Comparison of ENCODE assay signal across 8 cellular contexts in the genomic region with DNA sequence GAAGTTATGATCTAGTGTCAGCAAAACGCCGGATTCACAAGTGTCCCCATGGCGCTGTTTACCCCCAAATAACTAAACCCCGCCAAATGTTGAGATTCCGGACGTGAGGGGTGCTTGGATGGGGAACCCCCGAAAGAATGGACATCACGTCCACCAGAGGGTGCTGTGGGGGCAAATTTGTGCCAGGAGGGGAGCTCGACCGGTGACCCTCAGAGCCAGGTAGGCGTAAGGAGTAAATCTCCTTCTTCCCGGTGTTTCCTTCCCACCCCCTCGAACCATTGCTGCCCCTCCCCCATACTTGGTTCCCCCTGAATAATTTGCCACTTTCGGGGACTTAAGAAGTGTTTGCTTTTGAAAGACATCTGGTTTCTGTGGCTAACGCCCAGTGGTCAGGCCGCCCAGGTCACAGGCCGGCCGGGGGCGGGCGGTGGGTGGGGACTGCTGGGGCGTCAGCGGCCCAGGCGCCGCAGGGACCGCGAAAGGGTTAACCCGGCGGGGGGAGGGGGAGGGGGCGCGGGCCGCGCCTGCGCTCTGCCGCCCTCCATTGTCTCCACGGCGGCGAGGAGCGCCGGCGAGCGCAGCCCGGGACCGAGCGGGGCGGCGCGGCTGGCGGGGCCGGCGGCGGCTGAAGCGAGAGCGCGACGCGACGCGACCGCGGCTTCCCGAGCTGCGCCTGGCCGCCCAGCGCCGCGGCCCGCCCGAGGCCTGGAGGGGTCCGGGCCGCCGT. TPM values are rescaled to one million over a fixed set of nuclear protein-coding genes. Genes with fewer than 3 reads are reported as not detected.
DNase-seq lines count a peak whose midpoint lies in the region; ATAC-seq and TF ChIP-seq lines count a peak whose summit lies in the region.

A gene (plus strand): TSS at position 544 of the 727 bp plus-strand sequence. CDS start 648 bp downstream, outside the sequence.

- TF ChIP-seq CTCF in heart left ventricle (IDR thresholded peaks at IDR 0.05) (peak; percentile 63 to 87 (median 82)), upper lobe of left lung (IDR thresholded peaks at IDR 0.05) (peak; percentile 62 to 88 (median 78))

- H3K4me1 ChIP-seq in heart left ventricle (peaks cover 3 to 49% (median 33%) of the 10 kb centered on the region in 12 donors), upper lobe of left lung (peaks cover 26 to 44% (median 30%) of the 10 kb centered on the region in 4 donors)

- DNase-seq in GF-D8 (lab: John Stamatoyannopoulos, UW) (peak; percentile 33), H4 (ENCODE audit: low spot score) (peak; percentile 56), LoVo (ENCODE audit: low spot score) (peak; percentile 86), SW480 (ENCODE audit: low spot score) (peak; percentile 73), heart left ventricle (peak; percentile 87 to 94 (median 89)), posterior vena cava (ENCODE audit: low spot score) (peak; percentile 94), upper lobe of left lung (peak; percentile 84 to 98)
- peak; percentile 90 for DNase-seq in activated naive CD8-positive, alpha-beta T cell treated with anti-CD3 and anti-CD28 coated beads, Interleukin-2, amount 50 U/mL, for 24 hours

- intact Hi-C loops in heart left ventricle (cut with DNase I) (loop anchor here (1.0 to 2.0 kb wide), 3 partner anchors 46 to 113 kb away; no protein-coding TSS in a partner anchor), posterior vena cava (cut with DNase I) (loop anchor here (2.0 kb wide), 1 partner anchor 112 kb away; no protein-coding TSS in a partner anchor)

- peaks cover 24% of the 10 kb centered on the region for H3K27me3 Mint-ChIP-seq in activated naive CD8-positive, alpha-beta T cell treated with anti-CD3 and anti-CD28 coated beads, Interleukin-2, amount 50 U/mL, for 24 hours

- TF ChIP-seq POLR2A in heart left ventricle (IDR thresholded peaks at IDR 0.05): no peak
- TF ChIP-seq POLR2A in upper lobe of left lung (IDR thresholded peaks at IDR 0.05): peak in 1 of 4 donors; percentile 39

- H3K9me3 ChIP-seq in heart left ventricle (no peaks in the 10 kb centered on the region), upper lobe of left lung (no peaks in the 10 kb centered on the region)

- H3K4me3 ChIP-seq in heart left ventricle: peak within 1 kb of the TSS; percentile 65 to 99 (median 94)
- H3K4me3 ChIP-seq in upper lobe of left lung: peak within 1 kb of the TSS; percentile 31 to 98 (median 90)

- peak; percentile 80 for ATAC-seq in activated naive CD8-positive, alpha-beta T cell treated with anti-CD3 and anti-CD28 coated beads, Interleukin-2, amount 50 U/mL, for 24 hours
- ATAC-seq in heart left ventricle: peak; percentile 74 to 89 (median 87)
- ATAC-seq in upper lobe of left lung (ENCODE audit: low FRiP score in 2 of 2): peak; percentile 92 to 94

- H3K4me1 Mint-ChIP-seq in activated naive CD8-positive, alpha-beta T cell treated with anti-CD3 and anti-CD28 coated beads, Interleukin-2, amount 50 U/mL, for 24 hours: peaks cover 25% of the 10 kb centered on the region

- peak within 1 kb of the TSS; percentile 78 for H3K4me3 Mint-ChIP-seq in activated naive CD8-positive, alpha-beta T cell treated with anti-CD3 and anti-CD28 coated beads, Interleukin-2, amount 50 U/mL, for 24 hours

- H3K27ac ChIP-seq in heart left ventricle (peak within 1 kb of the TSS; percentile 16 to 93 (median 88)), upper lobe of left lung (peak within 1 kb of the TSS; percentile 82 to 90 (median 86))

- peak within 1 kb of the TSS; percentile 71 for H3K27ac Mint-ChIP-seq in activated naive CD8-positive, alpha-beta T cell treated with anti-CD3 and anti-CD28 coated beads, Interleukin-2, amount 50 U/mL, for 24 hours

- H3K9me3 Mint-ChIP-seq in activated naive CD8-positive, alpha-beta T cell treated with anti-CD3 and anti-CD28 coated beads, Interleukin-2, amount 50 U/mL, for 24 hours: no peaks in the 10 kb centered on the region

- WGBS in heart left ventricle, 4 donors: 1 to 4% (median 1%) methylated on average over 15 to 71 of the region's 71 CpGs
- 0% methylated on average over 15 of the region's 71 CpGs for WGBS in upper lobe of left lung, 2 donors

- TF ChIP-seq EP300 in upper lobe of left lung (IDR thresholded peaks at IDR 0.05): no peak

- H3K27me3 ChIP-seq in heart left ventricle: no peaks in the 10 kb centered on the region
- no peaks in the 10 kb centered on the region for H3K27me3 ChIP-seq in upper lobe of left lung

- H3K36me3 ChIP-seq in heart left ventricle: no peaks in the 10 kb centered on the region
- no peaks in the 10 kb centered on the region for H3K36me3 ChIP-seq in upper lobe of left lung

- no peaks in the 10 kb centered on the region for H3K36me3 Mint-ChIP-seq in activated naive CD8-positive, alpha-beta T cell treated with anti-CD3 and anti-CD28 coated beads, Interleukin-2, amount 50 U/mL, for 24 hours (ENCODE audit: low read depth)

RNA-seq across cellular contexts. Expression of the gene that starts here (rescaled TPM):
- total RNA-seq in H4 (2014; rRNA removed; shearing (Covaris generic)): 3.8 and 5.1 TPM in 2 replicates
- total RNA-seq in heart left ventricle: 10 to 100 TPM; 20.5 to 43.3 (median 23.9) TPM
- 10 to 100 TPM; 12.8 to 20.3 TPM for polyA plus RNA-seq in heart left ventricle
- total RNA-seq in posterior vena cava: 10 to 100 TPM; 15.4 to 23.5 TPM
- 10 to 100 TPM; 18.5 to 40.0 (median 27.1) TPM for total RNA-seq in upper lobe of left lung

Comparison
In these comparisons a context has a peak if more than half of its experiments do, and no peak if none do; other contexts are left out.
1. Peak in every context shown above with its lines: DNase-seq, ATAC-seq, H3K4me3 ChIP-seq and H3K27ac ChIP-seq.
2. DNase-seq: peak in every context shown above with its lines; median percentile 94 in posterior vena cava; 91 in upper lobe of left lung; 90 in activated naive CD8-positive, alpha-beta T cell treated with anti-CD3 and anti-CD28 coated beads, Interleukin-2, amount 50 U/mL, for 24 hours; 89 in heart left ventricle; 86 in LoVo; 73 in SW480; 56 in H4; 33 in GF-D8.